26 cellular contexts compared by ENCODE assay signal in the genomic region with DNA sequence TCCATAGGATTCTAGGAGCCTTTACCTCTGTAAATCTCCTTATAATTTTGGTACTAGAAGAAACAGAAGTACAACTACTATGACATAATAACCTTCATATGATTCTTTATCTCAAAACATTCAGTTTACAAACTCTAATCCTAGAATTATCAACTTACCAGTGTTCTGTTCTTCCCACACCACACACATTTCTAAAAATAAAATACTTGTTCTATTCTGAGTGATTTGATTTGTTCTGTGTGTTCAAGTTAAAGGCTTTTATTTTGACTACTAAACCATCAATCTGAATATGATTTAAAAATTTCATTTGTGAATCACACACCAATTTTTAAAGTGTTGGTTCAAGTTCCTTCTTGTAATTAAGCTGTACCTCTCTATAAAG. TPM values are rescaled to one million over a fixed set of nuclear protein-coding genes. Genes with fewer than 3 reads are reported as not detected.
DNase-seq lines count a peak whose midpoint lies in the region; ATAC-seq and TF ChIP-seq lines count a peak whose summit lies in the region.
"Had no signal": no experiment of that assay in that cellular context is flagged by ENCODE, and none has a peak within 500 bp of the region (broad histone marks: within the 10 kb centered on the region; RNA-seq: fewer than 3 reads in every experiment).

No MANE protein-coding gene starts in this region.

- POLR2A ChIA-PET in activated CD4-positive, alpha-beta memory T cell treated with anti-CD3 and anti-CD28 coated beads, Interleukin-2, amount 10 ng/mL, durations not matched to agents 7 days and 5 days (lab: Charles Lee), result interaction anchor here (0.7 to 17.6 kb wide), 7 partner anchors 9 to 96 kb away, joined by 3 to 797 read pairs (median 6); a partner anchor contains a TSS
- POLR2A ChIA-PET in GM10248 (lab: Yijun Ruan, JAX), result interaction anchor here (1.6 kb wide), 1 partner anchor 11 kb away, joined by 7 read pairs; no protein-coding TSS in a partner anchor

- TF ChIP-seq CTCF in right atrium auricular region (IDR thresholded peaks at IDR 0.05), result no peak
- no peak for TF ChIP-seq CTCF in GM10248 (IDR thresholded peaks at IDR 0.05; ENCODE audit: control extremely low read depth, extremely low read depth, low read depth, missing control alignments)

- H3K36me3 ChIP-seq in right atrium auricular region, result no peaks in the 10 kb centered on the region
- H3K36me3 ChIP-seq in effector memory CD4-positive, alpha-beta T cell (ENCODE audit: control insufficient read depth, insufficient read depth, low read length), result peaks cover 97% of the 10 kb centered on the region
- H3K36me3 ChIP-seq: esophagus squamous epithelium had no signal

- ATAC-seq in Right ventricle myocardium superior (ENCODE audit: poor library complexity), result no peak
- ATAC-seq in stimulated activated naive CD8-positive, alpha-beta T cell treated with anti-CD3 and anti-CD28 coated beads, Interleukin-15, amount 100 ng/mL, for 72 hours, result no peak
- no peak for ATAC-seq in GM21529 (IDR thresholded peaks at IDR 0.05; ENCODE audit: unreplicated experiment)
- ATAC-seq: sciatic nerve had no signal

- peaks cover 7% of the 10 kb centered on the region for H3K9me3 Mint-ChIP-seq in activated CD4-positive, alpha-beta memory T cell treated with anti-CD3 and anti-CD28 coated beads, Interleukin-2, amount 10 ng/mL, durations not matched to agents 7 days and 5 days
- no peaks in the 10 kb centered on the region for H3K9me3 Mint-ChIP-seq in stimulated activated naive CD8-positive, alpha-beta T cell treated with anti-CD3 and anti-CD28 coated beads, Interleukin-15, amount 100 ng/mL, for 72 hours

- DNase-seq in right atrium auricular region (ENCODE audit: low spot score) (no peak), Right ventricle myocardium superior (no peak), GM10248 (ENCODE audit: extremely low spot score) (no peak)
- DNase-seq in activated CD4-positive, alpha-beta memory T cell treated with anti-CD3 and anti-CD28 coated beads, Interleukin-2, amount 10 ng/mL, durations not matched to agents 7 days and 5 days, result no peak
- DNase-seq in effector memory CD4-positive, alpha-beta T cell, result no peak
- no peak for DNase-seq in stimulated activated naive CD8-positive, alpha-beta T cell treated with anti-CD3 and anti-CD28 coated beads, Interleukin-15, amount 100 ng/mL, for 72 hours
- DNase-seq: activated CD4-positive, alpha-beta T cell treated with anti-CD3 and anti-CD28 coated beads for 48 hours; DMS 273 treated with DMSO at 0.1 percent for 48 hours; EL; esophagus squamous epithelium; GM23248; MM.1S; NCI-H1417; NCI-H2081; NCI-H2227 treated with DMSO at 0.1 percent for 48 hours; stimulated activated CD4-positive, alpha-beta T cell treated with anti-CD3 and anti-CD28 coated beads, Interleukin-4, amount 100 ng/mL, for 4 hours; stimulated activated naive B cell treated with anti-CD40 and anti-IgM and Interleukin-4, amounts not matched to agents 10 μg/mL and 1 μg/mL and 100 μg/mL, for 72 hours; testis had no signal

- H3K4me1 ChIP-seq in right atrium auricular region, result peaks cover 0 to 8% of the 10 kb centered on the region in 2 donors
- peaks cover 34% of the 10 kb centered on the region for H3K4me1 ChIP-seq in effector memory CD4-positive, alpha-beta T cell (ENCODE audit: control insufficient read depth, insufficient read depth, low read length, poor library complexity, severe bottlenecking)
- H3K4me1 ChIP-seq: testis had no signal

- CTCF ChIA-PET in activated CD4-positive, alpha-beta memory T cell treated with anti-CD3 and anti-CD28 coated beads, Interleukin-2, amount 10 ng/mL, durations not matched to agents 7 days and 5 days (lab: Charles Lee), result interaction anchor here (0.8 kb wide), 2 partner anchors 92 to 100 kb away, joined by 3 to 4 read pairs; no protein-coding TSS in a partner anchor
- CTCF ChIA-PET in GM10248 (lab: Yijun Ruan, JAX), result interaction anchor here (0.9 to 2.5 kb wide), 4 partner anchors 9 to 102 kb away, joined by 3 to 7 read pairs (median 3); a partner anchor contains a TSS

- intact Hi-C loops in Right ventricle myocardium superior (cut with DNase I), result no loop called here

- H3K27me3 ChIP-seq in right atrium auricular region, result no peaks in the 10 kb centered on the region
- H3K27me3 ChIP-seq in effector memory CD4-positive, alpha-beta T cell (replicated peaks; ENCODE audit: control insufficient read depth, insufficient read depth, low read length, poor library complexity, severe bottlenecking), result no peaks in the 10 kb centered on the region
- H3K27me3 ChIP-seq: esophagus squamous epithelium, testis had no signal

- no peak overlapping the region for H3K4me3 ChIP-seq in right atrium auricular region
- no peak overlapping the region for H3K4me3 ChIP-seq in effector memory CD4-positive, alpha-beta T cell (ENCODE audit: insufficient read depth, low read depth, low read length, poor library complexity, severe bottlenecking)
- H3K4me3 ChIP-seq: esophagus squamous epithelium, GM23248, SK-N-MC, testis had no signal

- no peaks in the 10 kb centered on the region for H3K27me3 Mint-ChIP-seq in activated CD4-positive, alpha-beta memory T cell treated with anti-CD3 and anti-CD28 coated beads, Interleukin-2, amount 10 ng/mL, durations not matched to agents 7 days and 5 days
- H3K27me3 Mint-ChIP-seq in stimulated activated naive CD8-positive, alpha-beta T cell treated with anti-CD3 and anti-CD28 coated beads, Interleukin-15, amount 100 ng/mL, for 72 hours, result no peaks in the 10 kb centered on the region
- H3K27me3 Mint-ChIP-seq: progenitor cell of endocrine pancreas; stimulated activated naive B cell treated with anti-CD40 and anti-IgM and Interleukin-4, amounts not matched to agents 10 μg/mL and 1 μg/mL and 100 μg/mL, for 72 hours had no signal

- H3K9me3 ChIP-seq in right atrium auricular region, result peaks cover 0 to 19% of the 10 kb centered on the region in 2 donors
- peaks cover 4% of the 10 kb centered on the region for H3K9me3 ChIP-seq in effector memory CD4-positive, alpha-beta T cell (ENCODE audit: control insufficient read depth, low read length)
- H3K9me3 ChIP-seq: esophagus squamous epithelium, testis had no signal

- H3K4me1 Mint-ChIP-seq in activated CD4-positive, alpha-beta memory T cell treated with anti-CD3 and anti-CD28 coated beads, Interleukin-2, amount 10 ng/mL, durations not matched to agents 7 days and 5 days, result peaks cover 86% of the 10 kb centered on the region
- peaks cover 91% of the 10 kb centered on the region for H3K4me1 Mint-ChIP-seq in stimulated activated naive CD8-positive, alpha-beta T cell treated with anti-CD3 and anti-CD28 coated beads, Interleukin-15, amount 100 ng/mL, for 72 hours

- H3K36me3 Mint-ChIP-seq in activated CD4-positive, alpha-beta memory T cell treated with anti-CD3 and anti-CD28 coated beads, Interleukin-2, amount 10 ng/mL, durations not matched to agents 7 days and 5 days (ENCODE audit: low read depth), result peaks cover 94% of the 10 kb centered on the region

- H3K27ac Mint-ChIP-seq in activated CD4-positive, alpha-beta memory T cell treated with anti-CD3 and anti-CD28 coated beads, Interleukin-2, amount 10 ng/mL, durations not matched to agents 7 days and 5 days, result peak overlapping the region; percentile 69
- H3K27ac Mint-ChIP-seq in stimulated activated naive CD8-positive, alpha-beta T cell treated with anti-CD3 and anti-CD28 coated beads, Interleukin-15, amount 100 ng/mL, for 72 hours, result peak overlapping the region; percentile 48 to 99
- H3K27ac Mint-ChIP-seq: progenitor cell of endocrine pancreas had no signal

- no peak overlapping the region for H3K4me3 Mint-ChIP-seq in activated CD4-positive, alpha-beta memory T cell treated with anti-CD3 and anti-CD28 coated beads, Interleukin-2, amount 10 ng/mL, durations not matched to agents 7 days and 5 days
- H3K4me3 Mint-ChIP-seq in stimulated activated naive CD8-positive, alpha-beta T cell treated with anti-CD3 and anti-CD28 coated beads, Interleukin-15, amount 100 ng/mL, for 72 hours, result peak overlapping the region; percentile 84 to 92
- H3K4me3 Mint-ChIP-seq: CD14-positive monocyte; stimulated activated naive B cell treated with anti-CD40 and anti-IgM and Interleukin-4, amounts not matched to agents 10 μg/mL and 1 μg/mL and 100 μg/mL, for 72 hours had no signal

- H3K27ac ChIP-seq in right atrium auricular region, result peak overlapping the region; percentile 23 to 48
- peak overlapping the region; percentile 10 for H3K27ac ChIP-seq in effector memory CD4-positive, alpha-beta T cell (ENCODE audit: insufficient read depth, low read length, poor library complexity, severe bottlenecking)
- H3K27ac ChIP-seq: esophagus squamous epithelium, GM23248, KMS-11, RWPE1, SK-N-MC had no signal

RNA-seq across cellular contexts. Expression of a gene that starts 16.0 kb away (rescaled TPM):
- total RNA-seq in right atrium auricular region (1 to 10 TPM; 3.3 to 4.8 TPM), Right ventricle myocardium superior (1.1 TPM)
- total RNA-seq in activated CD4-positive, alpha-beta memory T cell treated with anti-CD3 and anti-CD28 coated beads, Interleukin-2, amount 10 ng/mL, durations not matched to agents 7 days and 5 days, result 100 to 1,000 TPM; 389 to 406 TPM
- total RNA-seq: GM23248, lung microvascular endothelial cell had no signal

Comparison
In these comparisons a context has a peak if more than half of its experiments do, and no peak if none do; other contexts are left out.
1. RNA of a gene that starts 16.0 kb away (total RNA-seq): 389 to 406 TPM in activated CD4-positive, alpha-beta memory T cell treated with anti-CD3 and anti-CD28 coated beads, Interleukin-2, amount 10 ng/mL, durations not matched to agents 7 days and 5 days; 3.3 to 4.8 TPM in right atrium auricular region and 1.1 TPM in Right ventricle myocardium superior (single experiment); every median in the first group is over 10 times any median in the second.